ENCODE assay signal across 19 cellular contexts in genomic region chr2:53765749-53766148, GRCh38.
"Had no signal": no experiment of that assay in that cellular context is flagged by ENCODE, and none has a peak within 500 bp of the region (broad histone marks: within the 10 kb centered on the region; RNA-seq: fewer than 3 reads in every experiment).

No MANE protein-coding gene starts in this region.

- H3K4me1 ChIP-seq: prostate gland had no signal

- ATAC-seq: gastroesophageal sphincter, left lobe of liver, natural killer cell, right cardiac atrium, upper lobe of right lung had no signal

- H3K4me3 Mint-ChIP-seq: activated CD4-positive, alpha-beta memory T cell treated with anti-CD3 and anti-CD28 coated beads, Interleukin-2, amount 10 ng/mL, durations not matched to agents 7 days and 5 days; activated naive CD8-positive, alpha-beta T cell treated with anti-CD3 and anti-CD28 coated beads, Interleukin-2, amount 10 ng/mL, durations not matched to agents 7 days and 5 days; endodermal cell had no signal

- H3K36me3 Mint-ChIP-seq: natural killer cell had no signal

- H3K27ac ChIP-seq: gastroesophageal sphincter, prostate gland, upper lobe of right lung had no signal

- DNase-seq: activated CD4-positive, alpha-beta memory T cell treated with anti-CD3 and anti-CD28 coated beads, Interleukin-2, amount 10 ng/mL, durations not matched to agents 7 days and 5 days; activated CD8-positive, alpha-beta memory T cell treated with anti-CD3 and anti-CD28 coated beads, Interleukin-2, amount 50 U/mL, for 4 hours; activated gamma-delta T cell treated with Interleukin-2 at 50 U/mL for 16 hours; activated naive CD8-positive, alpha-beta T cell treated with anti-CD3 and anti-CD28 coated beads, Interleukin-2, amount 10 ng/mL, durations not matched to agents 7 days and 5 days; activated T-cell treated with anti-CD3 and anti-CD28 coated beads, Interleukin-2, amount 50 U/mL, for 48 hours; anterior cingulate cortex; endodermal cell; natural killer cell; occipital lobe; right cardiac atrium; SK-N-SH; stimulated activated CD4-positive, alpha-beta T cell treated with anti-CD3 and anti-CD28 coated beads, Interleukin-4, amount 100 ng/mL, for 4 hours; stimulated activated CD8-positive, alpha-beta memory T cell treated with anti-CD3 and anti-CD28 coated beads, Interleukin-4, amount 100 ng/mL, for 48 hours; stimulated activated naive CD4-positive, alpha-beta T cell treated with Interleukin-2 at 50 U/mL for 16 hours; T-helper 1 cell; upper lobe of right lung had no signal

- H3K27me3 Mint-ChIP-seq: activated CD4-positive, alpha-beta memory T cell treated with anti-CD3 and anti-CD28 coated beads, Interleukin-2, amount 10 ng/mL, durations not matched to agents 7 days and 5 days; activated naive CD8-positive, alpha-beta T cell treated with anti-CD3 and anti-CD28 coated beads, Interleukin-2, amount 10 ng/mL, durations not matched to agents 7 days and 5 days had no signal

- H3K27ac Mint-ChIP-seq: activated CD4-positive, alpha-beta memory T cell treated with anti-CD3 and anti-CD28 coated beads, Interleukin-2, amount 10 ng/mL, durations not matched to agents 7 days and 5 days; activated naive CD8-positive, alpha-beta T cell treated with anti-CD3 and anti-CD28 coated beads, Interleukin-2, amount 10 ng/mL, durations not matched to agents 7 days and 5 days; endodermal cell; natural killer cell had no signal

- H3K9me3 Mint-ChIP-seq: activated CD4-positive, alpha-beta memory T cell treated with anti-CD3 and anti-CD28 coated beads, Interleukin-2, amount 10 ng/mL, durations not matched to agents 7 days and 5 days; activated naive CD8-positive, alpha-beta T cell treated with anti-CD3 and anti-CD28 coated beads, Interleukin-2, amount 10 ng/mL, durations not matched to agents 7 days and 5 days; endodermal cell; natural killer cell had no signal

- H3K9me3 ChIP-seq: gastroesophageal sphincter, prostate gland, SK-N-SH, upper lobe of right lung had no signal

- H3K27me3 ChIP-seq: gastroesophageal sphincter, upper lobe of right lung had no signal
